ENCODE assay signal across 34 cellular contexts in the genomic region with DNA sequence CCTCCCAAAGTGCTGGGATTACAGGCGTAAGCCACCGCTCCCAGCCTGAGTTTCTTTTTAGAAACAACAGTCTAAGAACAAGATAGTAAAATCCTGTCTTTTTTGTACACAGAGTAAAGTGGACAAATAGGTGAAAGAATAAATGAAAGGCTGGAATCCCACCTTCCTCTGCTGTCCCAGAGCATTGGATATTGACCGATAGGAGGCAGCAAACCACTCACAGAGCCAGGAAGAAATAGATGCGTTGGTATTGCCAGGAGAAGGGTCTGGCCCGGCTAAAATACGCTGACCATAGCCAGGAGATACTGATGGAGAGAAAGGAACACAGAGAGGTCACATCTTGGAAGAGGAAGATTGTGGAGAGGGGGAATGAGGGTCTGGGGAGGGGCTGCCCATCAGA. TPM values are rescaled to one million over a fixed set of nuclear protein-coding genes. Genes with fewer than 3 reads are reported as not detected.
DNase-seq lines count a peak whose midpoint lies in the region; ATAC-seq, FAIRE-seq and TF ChIP-seq lines count a peak whose summit lies in the region.
"Had no signal": no experiment of that assay in that cellular context is flagged by ENCODE, and none has a peak within 500 bp of the region (broad histone marks: within the 10 kb centered on the region; RNA-seq: fewer than 3 reads in every experiment).

No MANE protein-coding gene starts in this region.

- H3K9ac ChIP-seq in endodermal cell (ENCODE audit: extremely low read depth, low read length, poor library complexity, severe bottlenecking) = no peak overlapping the region

- peak; percentile 23 for FAIRE-seq in urothelium cell line (lab: Jason Lieb, UNC)
- FAIRE-seq: GM19239 had no signal

- H3K36me3 Mint-ChIP-seq in HFFc6 (ENCODE audit: low read depth) (0 out of 2 replicates have a peak, but pooled peaks cover 5% of the 10 kb centered on the region), endodermal cell (ENCODE audit: low read depth) (no peaks in the 10 kb centered on the region)
- no peaks in the 10 kb centered on the region for H3K36me3 Mint-ChIP-seq in activated naive CD4-positive, alpha-beta T cell treated with anti-CD3 and anti-CD28 coated beads, Interleukin-2, amount 10 ng/mL, durations not matched to agents 7 days and 5 days
- H3K36me3 Mint-ChIP-seq: CD8-positive, alpha-beta memory T cell had no signal

- ATAC-seq in left lobe of liver (no peak), heart right ventricle (no peak)
- ATAC-seq: activated CD8-positive, alpha-beta T cell treated with anti-CD3 and anti-CD28 coated beads for 36 hours; activated naive CD8-positive, alpha-beta T cell treated with anti-CD3 and anti-CD28 coated beads, Interleukin-2, amount 50 U/mL, for 24 hours; lower lobe of right lung; sciatic nerve had no signal

- H3K27ac ChIP-seq in endodermal cell (ENCODE audit: low read depth, low read length) = no peak overlapping the region
- H3K27ac ChIP-seq in heart right ventricle = no peak overlapping the region
- H3K27ac ChIP-seq: lower lobe of right lung, Peyer's patch had no signal

- H3K36me3 ChIP-seq in endodermal cell (ENCODE audit: control insufficient read depth, insufficient read depth, low read length) = no peaks in the 10 kb centered on the region
- no peaks in the 10 kb centered on the region for H3K36me3 ChIP-seq in heart right ventricle
- H3K36me3 ChIP-seq: lower lobe of right lung, Peyer's patch had no signal

- DNase-seq in DMS53 (lab: John Stamatoyannopoulos, UW) (peak; percentile 13), DMS53 treated with DMSO at 0.1 percent for 48 hours (lab: John Stamatoyannopoulos, UW; ENCODE audit: unreplicated experiment) (no peak), HFFc6 (no peak), endodermal cell (no peak), urothelium cell line (ENCODE audit: low spot score) (no peak), left lobe of liver (ENCODE audit: low spot score) (no peak), heart right ventricle (no peak)
- DNase-seq in activated naive CD4-positive, alpha-beta T cell treated with anti-CD3 and anti-CD28 coated beads, Interleukin-2, amount 10 ng/mL, durations not matched to agents 7 days and 5 days = no peak
- DNase-seq: 8988T; activated CD4-positive, CD25-positive, alpha-beta regulatory T cell treated with anti-CD3 and anti-CD28 coated beads, Interleukin-2, amount 50 U/mL, for 72 hours; activated CD8-positive, alpha-beta T cell treated with anti-CD3 and anti-CD28 coated beads for 36 hours; activated gamma-delta T cell; activated naive CD8-positive, alpha-beta T cell treated with anti-CD3 and anti-CD28 coated beads, Interleukin-2, amount 50 U/mL, for 24 hours; activated T-cell treated with anti-CD3 and anti-CD28 coated beads for 4 hours; CD8-positive, alpha-beta memory T cell; DMS79; effector CD8-positive, alpha-beta T cell; foreskin melanocyte; GF-D8; hypothalamus; IMR-90; islet precursor cell; lower lobe of right lung; NCI-H1436; NCI-H2171; NCI-H510A treated with DMSO at 0.1 percent for 48 hours; nephron progenitor cell; NK-92 treated with Interleukin-12 subunit alpha and Interleukin-12 subunit beta, amount 100 ng/mL, for 24 hours; Peyer's patch; posterior cingulate gyrus; stimulated activated naive CD4-positive, alpha-beta T cell treated with Interleukin-2 at 50 U/mL for 16 hours; T-helper 1 cell had no signal

- intact Hi-C loops in heart right ventricle (cut with DNase I) = no loop called here

- CTCF ChIA-PET in activated naive CD4-positive, alpha-beta T cell treated with anti-CD3 and anti-CD28 coated beads, Interleukin-2, amount 10 ng/mL, durations not matched to agents 7 days and 5 days (lab: Charles Lee) = no interaction called here

- H3K27me3 Mint-ChIP-seq in HFFc6 (ENCODE audit: insufficient read depth) (peaks cover 32% of the 10 kb centered on the region), endodermal cell (ENCODE audit: insufficient read depth) (peaks cover 48% of the 10 kb centered on the region)
- H3K27me3 Mint-ChIP-seq in activated naive CD4-positive, alpha-beta T cell treated with anti-CD3 and anti-CD28 coated beads, Interleukin-2, amount 10 ng/mL, durations not matched to agents 7 days and 5 days = peaks cover 69% of the 10 kb centered on the region

- H3K9me3 Mint-ChIP-seq in HFFc6 = no peaks in the 10 kb centered on the region
- H3K9me3 Mint-ChIP-seq in endodermal cell = no peaks in the 10 kb centered on the region
- no peaks in the 10 kb centered on the region for H3K9me3 Mint-ChIP-seq in activated naive CD4-positive, alpha-beta T cell treated with anti-CD3 and anti-CD28 coated beads, Interleukin-2, amount 10 ng/mL, durations not matched to agents 7 days and 5 days
- H3K9me3 Mint-ChIP-seq: activated CD8-positive, alpha-beta T cell treated with anti-CD3 and anti-CD28 coated beads for 36 hours; activated naive CD8-positive, alpha-beta T cell treated with anti-CD3 and anti-CD28 coated beads, Interleukin-2, amount 50 U/mL, for 24 hours; CD8-positive, alpha-beta memory T cell had no signal

- TF ChIP-seq CTCF in HFFc6 (IDR thresholded peaks at IDR 0.05) (peak; percentile 27), endodermal cell (conservative IDR thresholded peaks at IDR 0.05) (peak; percentile 62), heart right ventricle (IDR thresholded peaks at IDR 0.05) (no peak)

- H3K9me3 ChIP-seq in endodermal cell (ENCODE audit: control insufficient read depth, low read length) (no peaks in the 10 kb centered on the region), heart right ventricle (no peaks in the 10 kb centered on the region)
- H3K9me3 ChIP-seq: lower lobe of right lung, Peyer's patch had no signal

- no peak overlapping the region for H3K4me3 Mint-ChIP-seq in HFFc6
- no peak overlapping the region for H3K4me3 Mint-ChIP-seq in endodermal cell
- no peak overlapping the region for H3K4me3 Mint-ChIP-seq in activated naive CD4-positive, alpha-beta T cell treated with anti-CD3 and anti-CD28 coated beads, Interleukin-2, amount 10 ng/mL, durations not matched to agents 7 days and 5 days
- H3K4me3 Mint-ChIP-seq: activated CD8-positive, alpha-beta T cell treated with anti-CD3 and anti-CD28 coated beads for 36 hours; activated naive CD8-positive, alpha-beta T cell treated with anti-CD3 and anti-CD28 coated beads, Interleukin-2, amount 50 U/mL, for 24 hours; nephron progenitor cell had no signal

- WGBS in endodermal cell (ENCODE audit: insufficient coverage in 1 of 2, insufficient read length in 1 of 2), 2 experiments = 81 to 87% methylated on average over 4 to 6 of the region's 6 CpGs
- 64 to 66% methylated on average over 6 of the region's 6 CpGs for WGBS in heart right ventricle, 2 donors

- H3K4me1 Mint-ChIP-seq in HFFc6 (ENCODE audit: low read depth) = no peaks in the 10 kb centered on the region
- H3K4me1 Mint-ChIP-seq in endodermal cell = peaks cover 4% of the 10 kb centered on the region
- peaks cover 3% of the 10 kb centered on the region for H3K4me1 Mint-ChIP-seq in activated naive CD4-positive, alpha-beta T cell treated with anti-CD3 and anti-CD28 coated beads, Interleukin-2, amount 10 ng/mL, durations not matched to agents 7 days and 5 days
- H3K4me1 Mint-ChIP-seq: activated naive CD8-positive, alpha-beta T cell treated with anti-CD3 and anti-CD28 coated beads, Interleukin-2, amount 50 U/mL, for 24 hours; nephron progenitor cell had no signal

- H3K4me1 ChIP-seq in endodermal cell (ENCODE audit: control insufficient read depth, insufficient read depth, low read length) (no peaks in the 10 kb centered on the region), heart right ventricle (no peaks in the 10 kb centered on the region)
- H3K4me1 ChIP-seq: lower lobe of right lung, Peyer's patch had no signal

- no peaks in the 10 kb centered on the region for H3K27me3 ChIP-seq in endodermal cell (ENCODE audit: control insufficient read depth, insufficient read depth, low read length, poor library complexity, severe bottlenecking)
- peaks cover 0 to 9% (median 0%) of the 10 kb centered on the region in 7 donors for H3K27me3 ChIP-seq in heart right ventricle
- H3K27me3 ChIP-seq: Peyer's patch had no signal

- H3K4me3 ChIP-seq in endodermal cell (ENCODE audit: low read length) (no peak overlapping the region), heart right ventricle (no peak overlapping the region)
- H3K4me3 ChIP-seq: lower lobe of right lung, Peyer's patch had no signal

- H3K27ac Mint-ChIP-seq in HFFc6 (no peak overlapping the region), endodermal cell (no peak overlapping the region)
- H3K27ac Mint-ChIP-seq in activated naive CD4-positive, alpha-beta T cell treated with anti-CD3 and anti-CD28 coated beads, Interleukin-2, amount 10 ng/mL, durations not matched to agents 7 days and 5 days = no peak overlapping the region
- H3K27ac Mint-ChIP-seq: activated CD8-positive, alpha-beta T cell treated with anti-CD3 and anti-CD28 coated beads for 36 hours; activated naive CD8-positive, alpha-beta T cell treated with anti-CD3 and anti-CD28 coated beads, Interleukin-2, amount 50 U/mL, for 24 hours; CD8-positive, alpha-beta memory T cell; nephron progenitor cell had no signal

RNA-seq across cellular contexts. Expression of a gene that starts 11.4 kb away (rescaled TPM):
- 10 to 100 TPM; 12.7 to 15.1 (median 13.9) TPM for total RNA-seq in HFFc6 (2021; fragmentation: NEBNext Ultra II Directional; extraction: Animal tissue kit (Norgen Biotek cat#: 25700))
- total RNA-seq in endodermal cell (10 to 100 TPM; 24.2 to 29.4 TPM), left lobe of liver (12.8 TPM), heart right ventricle (10 to 100 TPM; 13.5 to 18.0 (median 16.3) TPM)
- polyA plus RNA-seq in endodermal cell (2013, experiment 1 of 2) = 20.5 TPM
- polyA plus RNA-seq in endodermal cell (2013, experiment 2 of 2) = 19.9 TPM
- polyA plus RNA-seq in heart right ventricle = 1 to 10 TPM; 7.2 to 7.7 TPM

RNA-seq across cellular contexts. Expression of a gene that starts 35.8 kb away (rescaled TPM):
- total RNA-seq in HFFc6 (2021; fragmentation: NEBNext Ultra II Directional; extraction: Animal tissue kit (Norgen Biotek cat#: 25700)) = not detected
- under 1 TPM; 0.42 to 0.75 TPM for total RNA-seq in endodermal cell
- 0.28 TPM for polyA plus RNA-seq in endodermal cell (2013, experiment 1 of 2)
- 0.08 TPM for polyA plus RNA-seq in endodermal cell (2013, experiment 2 of 2)
- total RNA-seq in left lobe of liver = not detected
- total RNA-seq in heart right ventricle = under 1 TPM in 3 of 10 donors, not detected in 7; 0.07 to 0.11 (median 0.10) TPM
- under 1 TPM in 1 of 2 donors, not detected in 1; 0.06 TPM for polyA plus RNA-seq in heart right ventricle
- total RNA-seq: IMR-90, Peyer's patch had no signal
- polyA plus RNA-seq: CD8-positive, alpha-beta memory T cell; IMR-90 had no signal

Comparison
In these comparisons a context has a peak if more than half of its experiments do, and no peak if none do; other contexts are left out.
1. CTCF ChIP-seq: peak in HFFc6 (single experiment) and endodermal cell (single experiment); none in heart right ventricle (0 of 9).